1 cellular context compared by ENCODE assay signal in genomic region chr2:9630001-9630749, GRCh38.
TF ChIP-seq lines count a peak whose summit lies in the region.

No MANE protein-coding gene starts in this region.

TF ChIP-seq in HepG2, 621 proteins besides CTCF, POLR2A, EP300 and RAD21 (continued from another document and continues in another):
- TF ChIP-seq PREB (CRISPR knock-in tag; IDR thresholded peaks at IDR 0.05) (no peak), RCOR2 (CRISPR knock-in tag; IDR thresholded peaks at IDR 0.05) (no peak), NFIB (CRISPR knock-in tag; IDR thresholded peaks at IDR 0.05; ENCODE audit: borderline replicate concordance) (no peak), ZFP37 (CRISPR knock-in tag; IDR thresholded peaks at IDR 0.05; ENCODE audit: borderline replicate concordance) (no peak), SOX13 (IDR thresholded peaks at IDR 0.05) (no peak), SOX13 (CRISPR knock-in tag; conservative IDR thresholded peaks at IDR 0.05 in 1 of 2, IDR thresholded peaks at IDR 0.05 in 1 of 2) (peak in 1 of 2 experiments; percentile 79; a peak in 2 of 4 replicates), ESRRA (CRISPR knock-in tag; IDR thresholded peaks at IDR 0.05; ENCODE audit: low read depth) (no peak), MTF1 (CRISPR knock-in tag; IDR thresholded peaks at IDR 0.05) (no peak), ZSCAN22 (CRISPR knock-in tag; IDR thresholded peaks at IDR 0.05) (no peak), IKZF1 (IDR thresholded peaks at IDR 0.05) (no peak), TBL1XR1 (IDR thresholded peaks at IDR 0.05; ENCODE audit: borderline replicate concordance, low read length, partially characterized antibody) (no peak), ZFYVE20 (CRISPR knock-in tag; IDR thresholded peaks at IDR 0.05; ENCODE audit: borderline replicate concordance, low read depth) (peak; percentile 36; the same call in 1 of the 2 replicates), BCL6 (CRISPR knock-in tag; IDR thresholded peaks at IDR 0.05) (no peak), UBTF (CRISPR knock-in tag; IDR thresholded peaks at IDR 0.05) (peak; percentile 59; the same call in 1 of the 2 replicates), ZNF280D (CRISPR knock-in tag; IDR thresholded peaks at IDR 0.05) (no peak), RELA (CRISPR knock-in tag; IDR thresholded peaks at IDR 0.05) (no peak), ZNF24 (IDR thresholded peaks at IDR 0.05) (no peak), ZNF800 (CRISPR knock-in tag; IDR thresholded peaks at IDR 0.05) (no peak), FOXO4 (CRISPR knock-in tag; conservative IDR thresholded peaks at IDR 0.05) (no peak), ZNF143 (CRISPR knock-in tag; IDR thresholded peaks at IDR 0.05) (no peak), ATAD3A (CRISPR knock-in tag; IDR thresholded peaks at IDR 0.05) (no peak), ZKSCAN1 (IDR thresholded peaks at IDR 0.05; ENCODE audit: low read length) (no peak), GLI4 (CRISPR knock-in tag; IDR thresholded peaks at IDR 0.05; ENCODE audit: borderline replicate concordance) (no peak), SPEN (CRISPR knock-in tag; IDR thresholded peaks at IDR 0.05; ENCODE audit: low read depth) (peak; percentile 39; the same call in 1 of the 2 replicates), ZSCAN9 (CRISPR knock-in tag; IDR thresholded peaks at IDR 0.05; ENCODE audit: borderline replicate concordance) (0 out of 2 replicates have a peak, but pooled peaks have one; percentile 28), TBX2 (CRISPR knock-in tag; IDR thresholded peaks at IDR 0.05; ENCODE audit: borderline replicate concordance) (peak; percentile 39), CBX2 (IDR thresholded peaks at IDR 0.05; ENCODE audit: low read depth, low read length) (no peak), CBX2 (CRISPR knock-in tag; IDR thresholded peaks at IDR 0.05; ENCODE audit: low read depth) (no peak), DR1 (CRISPR knock-in tag; IDR thresholded peaks at IDR 0.05) (peak; percentile 43; the same call in 1 of the 2 replicates), POLR2G (IDR thresholded peaks at IDR 0.05; ENCODE audit: low read depth, low read length) (peak; percentile 21; the same call in 1 of the 2 replicates), ZNF512 (CRISPR knock-in tag; IDR thresholded peaks at IDR 0.05) (no peak), KLF12 (CRISPR knock-in tag; IDR thresholded peaks at IDR 0.05; ENCODE audit: borderline replicate concordance) (no peak; the same call in 1 of the 2 replicates), ZNF691 (CRISPR knock-in tag; IDR thresholded peaks at IDR 0.05; ENCODE audit: borderline replicate concordance, low read depth) (no peak), ZNF710 (CRISPR knock-in tag; IDR thresholded peaks at IDR 0.05; ENCODE audit: borderline replicate concordance) (no peak), FIP1L1 (IDR thresholded peaks at IDR 0.05; ENCODE audit: borderline replicate concordance, insufficient read depth, low read depth, low read length) (no peak), TFDP2 (CRISPR knock-in tag; IDR thresholded peaks at IDR 0.05) (no peak; the same call in 1 of the 2 replicates), ZNF513 (CRISPR knock-in tag; conservative IDR thresholded peaks at IDR 0.05) (no peak), TARDBP (CRISPR knock-in tag; IDR thresholded peaks at IDR 0.05) (no peak), ZNF441 (CRISPR knock-in tag; IDR thresholded peaks at IDR 0.05; ENCODE audit: borderline replicate concordance) (peak; percentile 77), ZNF160 (CRISPR knock-in tag; IDR thresholded peaks at IDR 0.05) (no peak), GTF2F1 (IDR thresholded peaks at IDR 0.05; ENCODE audit: low read length) (no peak)
